Comparison of ENCODE assay signal across 1 cellular context in the genomic region with DNA sequence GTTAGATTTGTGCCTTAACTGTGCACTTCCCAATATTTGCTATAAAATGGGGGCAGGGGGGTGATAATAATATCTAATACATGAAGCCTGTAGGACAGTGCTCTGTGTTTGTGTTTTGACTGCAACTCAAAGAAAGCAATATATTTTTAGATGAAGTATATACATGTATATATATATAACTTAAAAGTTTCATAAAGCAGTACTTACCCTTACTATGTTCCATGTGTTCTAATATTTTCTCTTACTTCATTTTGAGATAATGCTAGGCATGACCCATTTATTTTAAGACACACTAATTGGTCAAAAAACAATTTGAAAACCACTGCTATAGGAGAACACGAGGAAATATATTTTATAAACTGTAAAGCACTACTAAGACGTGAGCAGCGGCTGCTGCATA.
TF ChIP-seq lines count a peak whose summit lies in the region.

No MANE protein-coding gene starts in this region.

TF ChIP-seq in GM12878, 131 proteins besides CTCF, POLR2A, EP300 and RAD21:
- TF ChIP-seq SREBF2 (IDR thresholded peaks at IDR 0.05; ENCODE audit: low read length) (no peak), FOXK2 (IDR thresholded peaks at IDR 0.05) (no peak), ZNF217 (IDR thresholded peaks at IDR 0.05) (no peak)
TF ChIP-seq in GM12878: peak in this region for 0.
